In genomic region chr4:125735107-125735506, GRCh38 we compare ENCODE assay signal across 11 cellular contexts.
A peak's percentile ranks its signal among the peaks of the same experiment; 100 is the strongest.
DNase-seq lines count a peak whose midpoint lies in the region; ATAC-seq and TF ChIP-seq lines count a peak whose summit lies in the region.
"Had no signal": no experiment of that assay in that cellular context is flagged by ENCODE, and none has a peak within 500 bp of the region (broad histone marks: within the 10 kb centered on the region; RNA-seq: fewer than 3 reads in every experiment).

No MANE protein-coding gene starts in this region.

- H3K27ac Mint-ChIP-seq in Calu3 (ENCODE audit: unreplicated experiment) = peak overlapping the region; percentile 72
- H3K27ac Mint-ChIP-seq in nephron progenitor cell = no peak overlapping the region
- H3K27ac Mint-ChIP-seq: immature natural killer cell had no signal

- H3K4me3 ChIP-seq in fibroblast of mammary gland (ENCODE audit: control insufficient read depth, low read depth, low read length) (no peak overlapping the region), spleen (no peak overlapping the region)

- 52 to 70% (median 69%) methylated on average over 4 of the region's 4 CpGs for WGBS in spleen, 5 donors

- ATAC-seq in GM18519 (IDR thresholded peaks at IDR 0.05; ENCODE audit: low FRiP score, unreplicated experiment) (no peak), HG03135 (IDR thresholded peaks at IDR 0.05; ENCODE audit: unreplicated experiment) (no peak)

- no TSS peak for BruUV-seq in Calu3 (replicated peaks; lab: Mats Ljungman, UMichigan)

- H3K27ac ChIP-seq in spleen = peak overlapping the region in 4 of 8 donors; percentile 7 to 54 (median 37)

- H3K27me3 Mint-ChIP-seq in Calu3 (ENCODE audit: unreplicated experiment) = no peaks in the 10 kb centered on the region
- peaks cover 4% of the 10 kb centered on the region for H3K27me3 Mint-ChIP-seq in nephron progenitor cell (ENCODE audit: low read depth, poor library complexity)

- no peak for TF ChIP-seq CTCF in Calu3 (IDR thresholded peaks at IDR 0.05; ENCODE audit: unreplicated experiment)
- no peak for TF ChIP-seq CTCF in fibroblast of mammary gland (conservative IDR thresholded peaks at IDR 0.05; ENCODE audit: control insufficient read depth, insufficient read depth, low read depth, low read length)
- no peak for TF ChIP-seq CTCF in nephron progenitor cell (IDR thresholded peaks at IDR 0.05)
- no peak for TF ChIP-seq CTCF in spleen (IDR thresholded peaks at IDR 0.05 in 8 of 11, conservative IDR thresholded peaks at IDR 0.05 in 3 of 11)

- no peaks in the 10 kb centered on the region for H3K9me3 ChIP-seq in spleen

- DNase-seq in Calu3 (peak; percentile 49), RPMI7951 (ENCODE audit: low read depth) (peak; percentile 77), fibroblast of mammary gland (ENCODE audit: low read depth) (peak; percentile 79), nephron progenitor cell (peak; percentile 29), spleen (no peak)
- no peak for DNase-seq in activated CD4-positive, alpha-beta T cell treated with anti-CD3 and anti-CD28 coated beads, Interleukin-2, amount 50 U/mL, for 4 hours
- DNase-seq: activated gamma-delta T cell treated with Interleukin-2 at 50 U/mL for 16 hours, DMS153, immature natural killer cell had no signal

- no peak for TF ChIP-seq POLR2A in spleen (IDR thresholded peaks at IDR 0.05)

- H3K36me3 Mint-ChIP-seq in Calu3 (ENCODE audit: insufficient read depth, unreplicated experiment) (no peaks in the 10 kb centered on the region), nephron progenitor cell (ENCODE audit: low read depth) (no peaks in the 10 kb centered on the region)
- H3K36me3 Mint-ChIP-seq: immature natural killer cell had no signal

- CTCF ChIA-PET in Calu3 (lab: Charles Lee) = interaction anchor here (1.0 kb wide), 1 partner anchor 421 kb away, joined by 3 read pairs; no protein-coding TSS in a partner anchor

- peaks cover 2% of the 10 kb centered on the region for H3K9me3 Mint-ChIP-seq in Calu3 (ENCODE audit: low read depth, unreplicated experiment)
- H3K9me3 Mint-ChIP-seq in nephron progenitor cell = no peaks in the 10 kb centered on the region
- H3K9me3 Mint-ChIP-seq: immature natural killer cell had no signal

- intact Hi-C loops in Calu3 (cut with micrococcal nuclease; ENCODE audit: unreplicated experiment) = loop anchor here (2.0 kb wide), 1 partner anchor 216 kb away; no protein-coding TSS in a partner anchor
- intact Hi-C loops in spleen (cut with DNase I; ENCODE audit: low total_unique reads) = no loop called here

- H3K27me3 ChIP-seq in spleen (replicated peaks in 1 of 7) = no peaks in the 10 kb centered on the region

- H3K4me1 Mint-ChIP-seq in Calu3 (ENCODE audit: low read depth, unreplicated experiment) (peaks cover 46% of the 10 kb centered on the region), nephron progenitor cell (peaks cover 39% of the 10 kb centered on the region)
- H3K4me1 Mint-ChIP-seq: immature natural killer cell had no signal

- H3K36me3 ChIP-seq in spleen = no peaks in the 10 kb centered on the region

- H3K4me3 Mint-ChIP-seq in Calu3 (ENCODE audit: low read depth, unreplicated experiment) (no peak overlapping the region), nephron progenitor cell (no peak overlapping the region)
- H3K4me3 Mint-ChIP-seq: immature natural killer cell had no signal

- H3K4me1 ChIP-seq in spleen = peaks cover 0 to 6% (median 0%) of the 10 kb centered on the region in 6 donors

Comparison
In these comparisons a context has a peak if more than half of its experiments do, and no peak if none do; other contexts are left out.
1. DNase-seq: peak in Calu3 (single experiment), RPMI7951 (single experiment), fibroblast of mammary gland (single experiment) and nephron progenitor cell (single experiment); none in activated CD4-positive, alpha-beta T cell treated with anti-CD3 and anti-CD28 coated beads, Interleukin-2, amount 50 U/mL, for 4 hours (0 of 2) and spleen (single experiment).